In genomic region chr17:47704781-47705180, GRCh38 we compare ENCODE assay signal across 18 cellular contexts. TPM values are rescaled to one million over a fixed set of nuclear protein-coding genes. Genes with fewer than 3 reads are reported as not detected.
DNase-seq lines count a peak whose midpoint lies in the region; ATAC-seq and TF ChIP-seq lines count a peak whose summit lies in the region.
"Had no signal": no experiment of that assay in that cellular context is flagged by ENCODE, and none has a peak within 500 bp of the region (broad histone marks: within the 10 kb centered on the region; RNA-seq: fewer than 3 reads in every experiment).

No MANE protein-coding gene starts in this region.

- peak overlapping the region; percentile 86 to 99 (median 95) for H3K27ac Mint-ChIP-seq in CD8-positive, alpha-beta memory T cell
- H3K27ac Mint-ChIP-seq in activated T-helper 17 cell treated with anti-CD3 and anti-CD28 coated beads, Interleukin-2, amount 50 U/mL, for 72 hours = peak overlapping the region; percentile 89

- no peaks in the 10 kb centered on the region for H3K27me3 Mint-ChIP-seq in CD8-positive, alpha-beta memory T cell
- H3K27me3 Mint-ChIP-seq in activated T-helper 17 cell treated with anti-CD3 and anti-CD28 coated beads, Interleukin-2, amount 50 U/mL, for 72 hours = no peaks in the 10 kb centered on the region

- CTCF ChIA-PET in CD8-positive, alpha-beta memory T cell (lab: Charles Lee) = interaction anchor here (1.3 to 1.7 kb wide), 6 partner anchors 10 to 37 kb away, joined by 3 to 10 read pairs (median 6); partner anchors contain the start of gene TBX21

- H3K36me3 Mint-ChIP-seq in CD8-positive, alpha-beta memory T cell = peaks cover 0 to 5% (median 2%) of the 10 kb centered on the region in 3 donors
- peaks cover 53% of the 10 kb centered on the region for H3K36me3 Mint-ChIP-seq in activated T-helper 17 cell treated with anti-CD3 and anti-CD28 coated beads, Interleukin-2, amount 50 U/mL, for 72 hours (ENCODE audit: low read depth)

- no peak overlapping the region for H3K4me3 ChIP-seq in BLaER1
- no peak overlapping the region for H3K4me3 ChIP-seq in CD8-positive, alpha-beta memory T cell (ENCODE audit: low read length)
- no peak overlapping the region for H3K4me3 ChIP-seq in mucosa of descending colon
- H3K4me3 ChIP-seq in transverse colon = no peak overlapping the region
- H3K4me3 ChIP-seq: esophagus muscularis mucosa, GM12878, pancreas had no signal

- TF ChIP-seq EP300 in transverse colon (IDR thresholded peaks at IDR 0.05; ENCODE audit: low read depth) = no peak

- no peaks in the 10 kb centered on the region for H3K9me3 Mint-ChIP-seq in CD8-positive, alpha-beta memory T cell
- H3K9me3 Mint-ChIP-seq in activated T-helper 17 cell treated with anti-CD3 and anti-CD28 coated beads, Interleukin-2, amount 50 U/mL, for 72 hours = no peaks in the 10 kb centered on the region

- WGBS in transverse colon (ENCODE audit: low coverage in 1 of 2), 2 donors = 82% methylated on average over 7 of the region's 7 CpGs; no CpG with 5 or more reads in 1 of the 2 donors

- TF ChIP-seq CTCF in mucosa of descending colon (IDR thresholded peaks at IDR 0.05) (no peak), transverse colon (IDR thresholded peaks at IDR 0.05) (no peak)

- H3K9me3 ChIP-seq in BLaER1 (no peaks in the 10 kb centered on the region), mucosa of descending colon (no peaks in the 10 kb centered on the region), transverse colon (no peaks in the 10 kb centered on the region)
- no peaks in the 10 kb centered on the region for H3K9me3 ChIP-seq in CD8-positive, alpha-beta memory T cell (ENCODE audit: low read length)
- H3K9me3 ChIP-seq: esophagus muscularis mucosa, pancreas had no signal

- peaks cover 83% of the 10 kb centered on the region for H3K4me1 ChIP-seq in BLaER1
- H3K4me1 ChIP-seq in CD8-positive, alpha-beta memory T cell (ENCODE audit: insufficient read depth, low read length) = peaks cover 79% of the 10 kb centered on the region
- H3K4me1 ChIP-seq in mucosa of descending colon (ENCODE audit: low read depth) = peaks cover 3% of the 10 kb centered on the region
- peaks cover 0 to 40% (median 8%) of the 10 kb centered on the region in 4 donors for H3K4me1 ChIP-seq in transverse colon
- H3K4me1 ChIP-seq: pancreas had no signal

- no peak for DNase-seq in CD8-positive, alpha-beta memory T cell
- peak in 2 of 3 donors; percentile 7 to 11 for DNase-seq in mucosa of descending colon
- DNase-seq in DMS53 treated with DMSO at 0.1 percent for 48 hours (lab: John Stamatoyannopoulos, UW; ENCODE audit: unreplicated experiment) = no peak
- DNase-seq in NCI-H524 (lab: John Stamatoyannopoulos, UW) = no peak
- no peak for DNase-seq in transverse colon
- DNase-seq: EL, HCEC 1CT, IMR-90, NCI-H1092, small intestine had no signal

- H3K4me3 Mint-ChIP-seq in CD8-positive, alpha-beta memory T cell = peak overlapping the region; percentile 29 to 91 (median 80)
- H3K4me3 Mint-ChIP-seq in activated T-helper 17 cell treated with anti-CD3 and anti-CD28 coated beads, Interleukin-2, amount 50 U/mL, for 72 hours = peak overlapping the region; percentile 81

- H3K4me1 Mint-ChIP-seq in CD8-positive, alpha-beta memory T cell = peaks cover 75 to 81% (median 76%) of the 10 kb centered on the region in 3 donors
- H3K4me1 Mint-ChIP-seq in activated T-helper 17 cell treated with anti-CD3 and anti-CD28 coated beads, Interleukin-2, amount 50 U/mL, for 72 hours = peaks cover 55% of the 10 kb centered on the region

- H3K27ac ChIP-seq in BLaER1 (peak overlapping the region; percentile 55), transverse colon (no peak overlapping the region)
- no peak overlapping the region for H3K27ac ChIP-seq in CD8-positive, alpha-beta memory T cell (ENCODE audit: low read depth, low read length)
- H3K27ac ChIP-seq: esophagus muscularis mucosa, pancreas had no signal

- H4K20me1 ChIP-seq in BLaER1 = peaks cover 33% of the 10 kb centered on the region

- ATAC-seq in activated T-helper 17 cell treated with anti-CD3 and anti-CD28 coated beads, Interleukin-2, amount 50 U/mL, for 72 hours (replicated peaks) = no peak
- ATAC-seq in mucosa of descending colon = no peak
- ATAC-seq: pancreas had no signal

- H3K9ac ChIP-seq in BLaER1 = peak overlapping the region; percentile 54; the same call in 1 of the 2 replicates

- in situ Hi-C loops in transverse colon (cut with MboI; ENCODE audit: low pct_ligation_motif_present in 1 of 4, low pct_unique_long_range_greater_than_20kb in 1 of 4, low sequenced_read_pairs in 3 of 4) = no loop called here

- H3K27me3 ChIP-seq in BLaER1 (no peaks in the 10 kb centered on the region), transverse colon (no peaks in the 10 kb centered on the region)
- H3K27me3 ChIP-seq in CD8-positive, alpha-beta memory T cell (ENCODE audit: insufficient read depth, low read length, poor library complexity, severe bottlenecking) = no peaks in the 10 kb centered on the region
- H3K27me3 ChIP-seq: esophagus muscularis mucosa, pancreas had no signal

- intact Hi-C loops in mucosa of descending colon (cut with DNase I, micrococcal nuclease) (no loop called here), transverse colon (cut with DNase I; ENCODE audit: low total_unique reads) (no loop called here)

- POLR2A ChIA-PET in CD8-positive, alpha-beta memory T cell (lab: Charles Lee) = interaction anchor here (0.5 to 1.8 kb wide), 5 partner anchors 14 to 64 kb away, joined by 3 to 7 read pairs (median 4); partner anchors contain the start of genes KPNB1 and TBX21

- TF ChIP-seq POLR2A in transverse colon (IDR thresholded peaks at IDR 0.05) = no peak

- H3K4me2 ChIP-seq in BLaER1 = peak overlapping the region; percentile 94

- H3K36me3 ChIP-seq in BLaER1 = peaks cover 21% of the 10 kb centered on the region
- peaks cover 4% of the 10 kb centered on the region for H3K36me3 ChIP-seq in CD8-positive, alpha-beta memory T cell (ENCODE audit: insufficient read depth, low read length)
- no peaks in the 10 kb centered on the region for H3K36me3 ChIP-seq in mucosa of descending colon (ENCODE audit: low read depth)
- H3K36me3 ChIP-seq in transverse colon = no peaks in the 10 kb centered on the region
- H3K36me3 ChIP-seq: pancreas had no signal

RNA-seq across cellular contexts. Expression of gene TBKBP1, which starts 10.8 kb away (rescaled TPM):
- 1 to 10 TPM; 6.6 to 6.7 TPM for total RNA-seq in CD8-positive, alpha-beta memory T cell
- polyA plus RNA-seq in CD8-positive, alpha-beta memory T cell = 1.8 TPM
- total RNA-seq in activated T-helper 17 cell treated with anti-CD3 and anti-CD28 coated beads, Interleukin-2, amount 50 U/mL, for 72 hours = 10 to 100 TPM in 1 of 2 donors, 1 to 10 TPM in 1; 6.3 to 10.2 TPM
- total RNA-seq in mucosa of descending colon = 10 to 100 TPM in 1 of 3 donors, 1 to 10 TPM in 2; 2.3 to 20.3 (median 3.2) TPM
- 1 to 10 TPM; 1.8 to 6.4 (median 4.4) TPM for total RNA-seq in transverse colon

RNA-seq across cellular contexts. Expression of gene TBX21, which starts 28.3 kb away (rescaled TPM):
- 10 to 100 TPM; 37.8 to 39.8 TPM for total RNA-seq in CD8-positive, alpha-beta memory T cell
- 59.6 TPM for polyA plus RNA-seq in CD8-positive, alpha-beta memory T cell
- 10 to 100 TPM; 19.9 to 30.5 TPM for total RNA-seq in activated T-helper 17 cell treated with anti-CD3 and anti-CD28 coated beads, Interleukin-2, amount 50 U/mL, for 72 hours
- total RNA-seq in mucosa of descending colon (1 to 10 TPM in 2 of 3 donors, under 1 TPM in 1; 0.72 to 1.2 (median 1.2) TPM), transverse colon (10 to 100 TPM in 1 of 4 donors, 1 to 10 TPM in 1, under 1 TPM in 1, not detected in 1; 0.27 to 18.3 (median 4.9) TPM)
- total RNA-seq: dermis microvascular lymphatic vessel endothelial cell, IMR-90, SK-MEL-5 had no signal
- polyA plus RNA-seq: aorta, IMR-90 had no signal

RNA-seq across cellular contexts. Expression of gene KPNB1, which starts 55.1 kb away (rescaled TPM):
- total RNA-seq in CD8-positive, alpha-beta memory T cell = 100 to 1,000 TPM; 907 to 915 TPM
- 35.9 TPM for polyA plus RNA-seq in CD8-positive, alpha-beta memory T cell
- total RNA-seq in activated T-helper 17 cell treated with anti-CD3 and anti-CD28 coated beads, Interleukin-2, amount 50 U/mL, for 72 hours = 100 to 1,000 TPM; 451 to 724 TPM
- total RNA-seq in mucosa of descending colon (100 to 1,000 TPM; 162 to 269 (median 217) TPM), transverse colon (100 to 1,000 TPM in 3 of 4 donors, 10 to 100 TPM in 1; 39.2 to 176 (median 133) TPM)

Comparison
In these comparisons a context has a peak if more than half of its experiments do, and no peak if none do; other contexts are left out.
1. DNase-seq: peak in mucosa of descending colon (2 of 3); none in CD8-positive, alpha-beta memory T cell (0 of 5), DMS53 treated with DMSO at 0.1 percent for 48 hours (single experiment), NCI-H524 (0 of 2) and transverse colon (single experiment).